ENCODE assay signal across 10 cellular contexts in the genomic region with DNA sequence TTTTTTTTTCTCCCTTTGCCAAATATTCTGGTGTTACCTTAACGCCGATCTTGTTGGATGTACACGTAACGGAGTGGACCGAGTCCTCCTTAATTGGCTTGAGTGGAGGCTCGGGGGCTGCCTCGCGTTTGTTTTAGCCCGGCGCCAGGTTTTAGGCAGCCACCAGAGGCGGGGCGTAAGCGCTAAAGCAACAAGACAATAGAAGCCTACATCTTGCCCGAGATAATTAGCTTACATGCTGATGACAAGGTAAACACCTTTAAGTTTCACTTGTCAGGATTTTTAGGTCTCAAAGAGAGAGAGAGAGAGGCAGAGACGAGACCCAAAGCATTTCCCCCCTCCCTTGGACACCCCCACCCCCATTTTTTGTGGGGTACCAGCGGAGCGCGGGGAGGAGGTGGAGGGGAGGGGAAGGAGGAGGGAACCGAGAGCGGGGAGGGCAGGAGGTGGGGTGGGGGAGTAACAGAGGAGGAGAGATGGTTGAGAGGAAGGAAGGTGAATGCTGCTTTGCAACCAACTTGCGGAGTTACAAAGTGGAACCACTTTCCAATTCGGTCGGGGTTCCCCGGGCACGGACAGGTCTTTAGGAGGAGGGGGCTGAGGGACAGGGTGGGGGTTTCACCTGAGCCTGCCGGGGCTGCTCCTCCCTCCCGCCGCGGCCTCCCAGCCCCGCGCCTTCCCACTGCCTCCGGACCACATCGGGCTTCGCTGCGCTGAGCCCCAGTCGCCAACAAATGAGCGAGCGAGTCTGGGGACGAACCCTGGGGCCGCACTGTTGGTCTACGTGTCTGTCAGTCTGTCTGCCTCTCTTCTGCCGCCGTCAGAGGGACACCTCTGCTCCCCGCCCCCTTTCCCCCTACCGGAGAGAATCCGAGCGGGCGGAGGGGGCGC. TPM values are rescaled to one million over a fixed set of nuclear protein-coding genes. Genes with fewer than 3 reads are reported as not detected.
DNase-seq lines count a peak whose midpoint lies in the region; ATAC-seq, FAIRE-seq and TF ChIP-seq lines count a peak whose summit lies in the region.
"Had no signal": no experiment of that assay in that cellular context is flagged by ENCODE, and none has a peak within 500 bp of the region (broad histone marks: within the 10 kb centered on the region; RNA-seq: fewer than 3 reads in every experiment).

NKX2-1 (minus strand) TSS at position 802 of the 891 bp plus-strand sequence; CDS start at position 699, 103 bp downstream.

- POLR2A ChIA-PET in endothelial cell of umbilical vein (lab: Charles Lee): no interaction called here

- TF ChIP-seq POLR2A in endothelial cell of umbilical vein (IDR thresholded peaks at IDR 0.05; ENCODE audit: low read depth, low read length) (no peak), spleen (IDR thresholded peaks at IDR 0.05) (no peak)

- no peaks in the 10 kb centered on the region for H4K20me1 ChIP-seq in endothelial cell of umbilical vein (replicated peaks; ENCODE audit: control insufficient read depth, extremely low read depth, insufficient read depth, low read length)
- H4K20me1 ChIP-seq: BLaER1 treated with 17β-estradiol and CSF1 and Interleukin-3, amounts not matched to agents 10 nM and 100 nM had no signal

- H3K79me2 ChIP-seq in endothelial cell of umbilical vein (ENCODE audit: control insufficient read depth, insufficient read depth, low read length): no peaks in the 10 kb centered on the region

- no peak for TF ChIP-seq CTCF in endothelial cell of umbilical vein (IDR thresholded peaks at IDR 0.05; ENCODE audit: extremely low read depth in 1 of 2, insufficient read depth in 1 of 2, low read depth in 1 of 2, low read length in 2 of 2)
- no peak for TF ChIP-seq CTCF in spleen (IDR thresholded peaks at IDR 0.05 in 8 of 11, conservative IDR thresholded peaks at IDR 0.05 in 3 of 11)

- CTCF ChIA-PET in endothelial cell of umbilical vein (lab: Charles Lee): interaction anchor here (1.0 to 2.6 kb wide), 5 partner anchors 19 to 630 kb away, joined by 3 to 11 read pairs (median 4); no protein-coding TSS in a partner anchor

- no peaks in the 10 kb centered on the region for H3K9me3 ChIP-seq in endothelial cell of umbilical vein (replicated peaks; ENCODE audit: control insufficient read depth, insufficient read depth, low read length)
- H3K9me3 ChIP-seq in spleen: peaks cover 0 to 9% (median 0%) of the 10 kb centered on the region in 8 donors

- ATAC-seq in HG03439 (IDR thresholded peaks at IDR 0.05; ENCODE audit: unreplicated experiment) (no peak), GM19023 (IDR thresholded peaks at IDR 0.05; ENCODE audit: unreplicated experiment) (no peak)

- dilution Hi-C loops in endothelial cell of umbilical vein (cut with MboI; ENCODE audit: extremely low pct_ligation_motif_present, low sequenced_read_pairs): no loop called here

- H3K4me3 ChIP-seq in endothelial cell of umbilical vein (replicated peaks in 1 of 3; ENCODE audit: insufficient read depth in 1 of 3, low read depth in 1 of 3, low read length in 3 of 3) (no peak within 1 kb of the TSS), spleen (peak within 1 kb of the TSS in 7 of 8 donors; percentile 13 to 57 (median 23))

- no peaks in the 10 kb centered on the region for H3K9me1 ChIP-seq in endothelial cell of umbilical vein (replicated peaks; ENCODE audit: control insufficient read depth, extremely low read depth, insufficient read depth, low read length)

- no peak for FAIRE-seq in endothelial cell of umbilical vein (lab: Jason Lieb, UNC)

- H3K9ac ChIP-seq in endothelial cell of umbilical vein (replicated peaks; ENCODE audit: extremely low read depth, insufficient read depth, low read length): no peak within 1 kb of the TSS
- H3K9ac ChIP-seq: BLaER1 treated with 17β-estradiol and CSF1 and Interleukin-3, amounts not matched to agents 10 nM and 100 nM had no signal

- no peaks in the 10 kb centered on the region for H3K36me3 ChIP-seq in endothelial cell of umbilical vein (ENCODE audit: control insufficient read depth in 2 of 2, extremely low read depth in 1 of 2, insufficient read depth in 2 of 2, low read length in 2 of 2)
- no peaks in the 10 kb centered on the region for H3K36me3 ChIP-seq in spleen
- H3K36me3 ChIP-seq: BLaER1 treated with 17β-estradiol and CSF1 and Interleukin-3, amounts not matched to agents 10 nM and 100 nM had no signal

- H3K4me2 ChIP-seq in endothelial cell of umbilical vein (ENCODE audit: insufficient read depth, low read length): peak within 1 kb of the TSS; percentile 16
- H3K4me2 ChIP-seq: BLaER1 treated with 17β-estradiol and CSF1 and Interleukin-3, amounts not matched to agents 10 nM and 100 nM had no signal

- peak; percentile 49 for DNase-seq in NCI-H82 (lab: John Stamatoyannopoulos, UW)
- no peak for DNase-seq in NCI-H82 treated with DMSO at 0.1 percent for 48 hours (lab: John Stamatoyannopoulos, UW; ENCODE audit: unreplicated experiment)
- peak; percentile 88 for DNase-seq in NCI-H345 (lab: John Stamatoyannopoulos, UW)
- no peak for DNase-seq in endothelial cell of umbilical vein (ENCODE audit: low read depth, low spot score)
- no peak for DNase-seq in spleen
- no peak for DNase-seq in cerebellar cortex (ENCODE audit: low spot score)

- H3K4me1 ChIP-seq in endothelial cell of umbilical vein (ENCODE audit: control insufficient read depth, extremely low read depth, insufficient read depth, low read length) (peaks cover 6% of the 10 kb centered on the region), spleen (peaks cover 17 to 52% (median 35%) of the 10 kb centered on the region in 6 donors)
- H3K4me1 ChIP-seq: BLaER1 treated with 17β-estradiol and CSF1 and Interleukin-3, amounts not matched to agents 10 nM and 100 nM had no signal

- H3K27ac ChIP-seq in endothelial cell of umbilical vein (ENCODE audit: insufficient read depth, low read depth, low read length): no peak within 1 kb of the TSS
- H3K27ac ChIP-seq in spleen: no peak within 1 kb of the TSS
- H3K27ac ChIP-seq: BLaER1 treated with 17β-estradiol and CSF1 and Interleukin-3, amounts not matched to agents 10 nM and 100 nM had no signal

- BruUV-seq in endothelial cell of umbilical vein (replicated peaks; lab: Mats Ljungman, UMichigan): no TSS peak

- 3 to 4% (median 4%) methylated on average over 46 to 49 of the region's 49 CpGs for WGBS in spleen, 5 donors

- H3K27me3 ChIP-seq in endothelial cell of umbilical vein (ENCODE audit: control insufficient read depth in 2 of 2, insufficient read depth in 2 of 2, low read length in 2 of 2) (peaks cover 90 to 99% of the 10 kb centered on the region in 2 experiments), spleen (replicated peaks in 1 of 7) (peaks cover 12 to 100% (median 98%) of the 10 kb centered on the region in 7 donors)

- intact Hi-C loops in endothelial cell of umbilical vein (cut with micrococcal nuclease): loop anchor here (5.0 kb wide), 1 partner anchor 138 kb away; no protein-coding TSS in a partner anchor
- intact Hi-C loops in spleen (cut with DNase I; ENCODE audit: low total_unique reads): no loop called here

- H2AFZ ChIP-seq in endothelial cell of umbilical vein (ENCODE audit: low read depth, low read length): no peak within 1 kb of the TSS

TF ChIP-seq in endothelial cell of umbilical vein, 7 proteins besides CTCF, POLR2A, EP300 and RAD21:
- TF ChIP-seq JUN (IDR thresholded peaks at IDR 0.05; ENCODE audit: borderline replicate concordance, insufficient read depth, insufficient read length, low read depth) (no peak), POLR2AphosphoS5 (IDR thresholded peaks at IDR 0.05; ENCODE audit: insufficient read depth, low read depth, low read length) (no peak), EZH2 (IDR thresholded peaks at IDR 0.05; ENCODE audit: borderline replicate concordance, low read depth, low read length, severe bottlenecking) (peak; percentile 81)

RNA-seq across cellular contexts. Expression of gene NKX2-1, which starts in this region (rescaled TPM):
- total RNA-seq in endothelial cell of umbilical vein: not detected in 2 replicates
- polyA plus RNA-seq in endothelial cell of umbilical vein: not detected in 2 replicates
- not detected in 2 replicates for polyA plus RNA-seq in endothelial cell of umbilical vein (2011; cell fraction: cytosol; rRNA removed)
- not detected in 2 replicates for polyA plus RNA-seq in endothelial cell of umbilical vein (2011; cell fraction: nucleus; rRNA removed)
- polyA plus RNA-seq in endothelial cell of umbilical vein (2012): not detected in 2 replicates
- not detected in 2 replicates for polyA minus RNA-seq in endothelial cell of umbilical vein
- polyA minus RNA-seq in endothelial cell of umbilical vein (2011; cell fraction: cytosol; rRNA and poly(A)+ RNA removed): not detected
- polyA minus RNA-seq in endothelial cell of umbilical vein (2011; cell fraction: nucleus; rRNA and poly(A)+ RNA removed): not detected in 2 replicates
- not detected for total RNA-seq in spleen
- polyA plus RNA-seq in spleen: not detected
- total RNA-seq: myocyte had no signal

Comparison
In these comparisons a context has a peak if more than half of its experiments do, and no peak if none do; other contexts are left out.
1. DNase-seq: peak in NCI-H82 (single experiment) and NCI-H345 (single experiment); none in NCI-H82 treated with DMSO at 0.1 percent for 48 hours (single experiment), endothelial cell of umbilical vein (single experiment), spleen (single experiment) and cerebellar cortex (single experiment).
2. H3K4me3 ChIP-seq: peak in spleen (7 of 8); none in endothelial cell of umbilical vein (0 of 3).